In the genomic region with DNA sequence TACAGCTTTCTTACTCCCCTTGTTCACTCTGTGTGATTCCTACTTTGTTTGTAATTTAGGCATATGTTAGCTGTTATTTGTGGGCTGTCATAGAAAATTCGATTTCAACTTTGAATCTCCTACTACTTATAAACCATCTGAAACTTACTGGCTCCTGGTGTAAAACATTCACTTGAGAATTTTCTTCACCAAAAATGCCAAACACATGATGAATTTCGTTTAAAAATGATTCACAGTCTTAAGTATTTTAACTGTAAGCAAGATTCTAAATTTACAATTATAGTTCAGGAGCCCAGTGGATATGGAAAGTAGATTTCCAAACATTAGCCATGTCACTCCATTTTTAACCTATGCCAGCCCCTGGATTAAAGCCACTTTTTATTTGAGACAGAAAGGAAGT, we compare ENCODE assay signal across 1 cellular context.
A peak's percentile ranks its signal among the peaks of the same experiment; 100 is the strongest.
TF ChIP-seq lines count a peak whose summit lies in the region.

No MANE protein-coding gene starts in this region.

TF ChIP-seq in K562, 482 proteins besides CTCF, POLR2A, EP300 and RAD21 (continued from another document and continues in another):
- TF ChIP-seq ARID3B (CRISPR knock-in tag; IDR thresholded peaks at IDR 0.05; ENCODE audit: borderline replicate concordance) = no peak
- TF ChIP-seq, protein P1, sequence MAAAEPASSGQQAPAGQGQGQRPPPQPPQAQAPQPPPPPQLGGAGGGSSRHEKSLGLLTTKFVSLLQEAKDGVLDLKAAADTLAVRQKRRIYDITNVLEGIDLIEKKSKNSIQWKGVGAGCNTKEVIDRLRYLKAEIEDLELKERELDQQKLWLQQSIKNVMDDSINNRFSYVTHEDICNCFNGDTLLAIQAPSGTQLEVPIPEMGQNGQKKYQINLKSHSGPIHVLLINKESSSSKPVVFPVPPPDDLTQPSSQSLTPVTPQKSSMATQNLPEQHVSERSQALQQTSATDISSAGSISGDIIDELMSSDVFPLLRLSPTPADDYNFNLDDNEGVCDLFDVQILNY (CRISPR knock-in tag; IDR thresholded peaks at IDR 0.05) = no peak
- peak; percentile 69; the same call in 1 of the 2 replicates for TF ChIP-seq ZSCAN29 (IDR thresholded peaks at IDR 0.05)
- TF ChIP-seq NCOR1 (IDR thresholded peaks at IDR 0.05) = no peak
- TF ChIP-seq ZNF830 (CRISPR knock-in tag; IDR thresholded peaks at IDR 0.05) = no peak
- TF ChIP-seq SMARCA4 (IDR thresholded peaks at IDR 0.05) = 0 out of 2 replicates have a peak, but pooled peaks have one; percentile 26
- TF ChIP-seq ARID1B (IDR thresholded peaks at IDR 0.05) = no peak
- TF ChIP-seq RNF2 (IDR thresholded peaks at IDR 0.05) = no peak
- TF ChIP-seq, protein P2, sequence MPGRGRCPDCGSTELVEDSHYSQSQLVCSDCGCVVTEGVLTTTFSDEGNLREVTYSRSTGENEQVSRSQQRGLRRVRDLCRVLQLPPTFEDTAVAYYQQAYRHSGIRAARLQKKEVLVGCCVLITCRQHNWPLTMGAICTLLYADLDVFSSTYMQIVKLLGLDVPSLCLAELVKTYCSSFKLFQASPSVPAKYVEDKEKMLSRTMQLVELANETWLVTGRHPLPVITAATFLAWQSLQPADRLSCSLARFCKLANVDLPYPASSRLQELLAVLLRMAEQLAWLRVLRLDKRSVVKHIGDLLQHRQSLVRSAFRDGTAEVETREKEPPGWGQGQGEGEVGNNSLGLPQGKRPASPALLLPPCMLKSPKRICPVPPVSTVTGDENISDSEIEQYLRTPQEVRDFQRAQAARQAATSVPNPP (IDR thresholded peaks at IDR 0.05; ENCODE audit: borderline replicate concordance, insufficient read depth, insufficient read length) = no peak
- TF ChIP-seq, protein P3, sequence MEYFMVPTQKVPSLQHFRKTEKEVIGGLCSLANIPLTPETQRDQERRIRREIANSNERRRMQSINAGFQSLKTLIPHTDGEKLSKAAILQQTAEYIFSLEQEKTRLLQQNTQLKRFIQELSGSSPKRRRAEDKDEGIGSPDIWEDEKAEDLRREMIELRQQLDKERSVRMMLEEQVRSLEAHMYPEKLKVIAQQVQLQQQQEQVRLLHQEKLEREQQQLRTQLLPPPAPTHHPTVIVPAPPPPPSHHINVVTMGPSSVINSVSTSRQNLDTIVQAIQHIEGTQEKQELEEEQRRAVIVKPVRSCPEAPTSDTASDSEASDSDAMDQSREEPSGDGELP (CRISPR knock-in tag; IDR thresholded peaks at IDR 0.05; ENCODE audit: borderline replicate concordance) = no peak
- TF ChIP-seq, protein P4, sequence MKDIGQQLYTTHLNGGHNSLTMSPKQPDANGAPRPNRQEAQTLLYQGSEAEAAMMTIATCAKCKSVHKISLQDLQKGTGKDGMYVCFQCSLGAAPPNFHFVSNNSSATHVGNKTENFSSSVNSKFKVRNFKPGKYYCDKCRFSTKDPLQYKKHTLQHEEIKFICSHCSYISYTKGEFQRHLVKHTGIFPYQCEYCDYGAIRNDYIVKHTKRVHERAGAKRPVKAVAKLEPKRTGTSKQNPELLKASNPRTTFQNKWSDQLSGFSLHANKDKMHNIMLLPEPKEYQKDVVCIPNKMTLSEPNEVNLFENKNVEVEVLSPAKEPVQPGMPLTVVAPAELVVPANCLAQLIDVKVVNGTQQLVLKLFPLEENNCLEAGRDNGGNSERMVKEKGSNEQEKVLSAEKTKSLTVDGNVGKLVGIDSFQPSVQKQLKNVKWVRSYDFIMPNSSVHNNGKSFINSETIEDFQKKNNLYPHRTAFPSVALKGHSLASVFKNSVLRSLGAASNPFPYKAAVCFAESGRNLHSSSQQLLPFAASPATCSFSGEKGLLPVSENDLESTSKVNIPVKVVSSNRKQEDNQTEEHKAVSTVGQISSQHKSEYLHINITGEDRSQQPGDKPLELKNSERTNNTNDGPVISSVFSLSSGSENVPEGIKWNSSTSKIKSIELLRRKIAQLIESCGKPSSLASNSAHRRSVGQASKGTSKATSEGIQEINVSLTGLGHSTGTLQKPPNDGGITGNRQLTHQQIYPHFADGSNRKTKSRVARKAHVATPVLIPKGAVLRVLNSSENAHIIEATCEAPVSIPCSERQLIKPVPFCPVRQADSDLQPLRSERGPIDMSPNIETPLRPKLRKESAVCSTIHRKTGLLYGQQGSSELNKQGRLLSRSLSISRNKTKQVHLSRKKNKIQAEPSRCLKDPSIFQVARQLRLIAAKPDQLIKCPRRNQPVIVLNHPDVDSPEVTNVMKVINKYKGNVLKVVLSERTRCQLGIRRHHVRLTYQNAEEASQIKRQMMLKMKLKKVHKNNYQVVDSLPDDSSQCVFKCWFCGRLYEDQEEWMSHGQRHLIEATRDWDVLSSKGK (CRISPR knock-in tag; IDR thresholded peaks at IDR 0.05) = no peak
- 0 out of 2 replicates have a peak, but pooled peaks have one; percentile 18 for TF ChIP-seq ZNF507 (tag; conservative IDR thresholded peaks at IDR 0.05)
- TF ChIP-seq, protein P5, sequence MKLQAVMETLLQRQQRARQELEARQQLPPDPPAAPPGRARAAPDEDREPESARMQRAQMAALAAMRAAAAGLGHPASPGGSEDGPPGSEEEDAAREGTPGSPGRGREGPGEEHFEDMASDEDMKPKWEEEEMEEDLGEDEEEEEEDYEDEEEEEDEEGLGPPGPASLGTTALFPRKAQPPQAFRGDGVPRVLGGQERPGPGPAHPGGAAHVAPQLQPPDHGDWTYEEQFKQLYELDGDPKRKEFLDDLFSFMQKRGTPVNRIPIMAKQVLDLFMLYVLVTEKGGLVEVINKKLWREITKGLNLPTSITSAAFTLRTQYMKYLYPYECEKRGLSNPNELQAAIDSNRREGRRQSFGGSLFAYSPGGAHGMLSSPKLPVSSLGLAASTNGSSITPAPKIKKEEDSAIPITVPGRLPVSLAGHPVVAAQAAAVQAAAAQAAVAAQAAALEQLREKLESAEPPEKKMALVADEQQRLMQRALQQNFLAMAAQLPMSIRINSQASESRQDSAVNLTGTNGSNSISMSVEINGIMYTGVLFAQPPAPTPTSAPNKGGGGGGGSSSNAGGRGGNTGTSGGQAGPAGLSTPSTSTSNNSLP (IDR thresholded peaks at IDR 0.05; ENCODE audit: borderline replicate concordance, low read depth, low read length) = no peak; the same call in 1 of the 2 replicates
- TF ChIP-seq, protein P6, sequence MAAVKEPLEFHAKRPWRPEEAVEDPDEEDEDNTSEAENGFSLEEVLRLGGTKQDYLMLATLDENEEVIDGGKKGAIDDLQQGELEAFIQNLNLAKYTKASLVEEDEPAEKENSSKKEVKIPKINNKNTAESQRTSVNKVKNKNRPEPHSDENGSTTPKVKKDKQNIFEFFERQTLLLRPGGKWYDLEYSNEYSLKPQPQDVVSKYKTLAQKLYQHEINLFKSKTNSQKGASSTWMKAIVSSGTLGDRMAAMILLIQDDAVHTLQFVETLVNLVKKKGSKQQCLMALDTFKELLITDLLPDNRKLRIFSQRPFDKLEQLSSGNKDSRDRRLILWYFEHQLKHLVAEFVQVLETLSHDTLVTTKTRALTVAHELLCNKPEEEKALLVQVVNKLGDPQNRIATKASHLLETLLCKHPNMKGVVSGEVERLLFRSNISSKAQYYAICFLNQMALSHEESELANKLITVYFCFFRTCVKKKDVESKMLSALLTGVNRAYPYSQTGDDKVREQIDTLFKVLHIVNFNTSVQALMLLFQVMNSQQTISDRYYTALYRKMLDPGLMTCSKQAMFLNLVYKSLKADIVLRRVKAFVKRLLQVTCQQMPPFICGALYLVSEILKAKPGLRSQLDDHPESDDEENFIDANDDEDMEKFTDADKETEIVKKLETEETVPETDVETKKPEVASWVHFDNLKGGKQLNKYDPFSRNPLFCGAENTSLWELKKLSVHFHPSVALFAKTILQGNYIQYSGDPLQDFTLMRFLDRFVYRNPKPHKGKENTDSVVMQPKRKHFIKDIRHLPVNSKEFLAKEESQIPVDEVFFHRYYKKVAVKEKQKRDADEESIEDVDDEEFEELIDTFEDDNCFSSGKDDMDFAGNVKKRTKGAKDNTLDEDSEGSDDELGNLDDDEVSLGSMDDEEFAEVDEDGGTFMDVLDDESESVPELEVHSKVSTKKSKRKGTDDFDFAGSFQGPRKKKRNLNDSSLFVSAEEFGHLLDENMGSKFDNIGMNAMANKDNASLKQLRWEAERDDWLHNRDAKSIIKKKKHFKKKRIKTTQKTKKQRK (IDR thresholded peaks at IDR 0.05; ENCODE audit: borderline replicate concordance, low read depth, low read length) = no peak
- no peak for TF ChIP-seq JUND (IDR thresholded peaks at IDR 0.05; ENCODE audit: borderline replicate concordance, low read depth, low read length)
- no peak for TF ChIP-seq JUND (tag; IDR thresholded peaks at IDR 0.05; ENCODE audit: borderline replicate concordance, low read depth, low read length)
- no peak for TF ChIP-seq CCNT2 (IDR thresholded peaks at IDR 0.05; ENCODE audit: borderline replicate concordance, extremely low read depth, insufficient read length, low read depth, low read length)
- no peak for TF ChIP-seq ARNT (IDR thresholded peaks at IDR 0.05)
- TF ChIP-seq ZNF23 (CRISPR knock-in tag; IDR thresholded peaks at IDR 0.05) = no peak
- no peak for TF ChIP-seq CAMTA2 (CRISPR knock-in tag; conservative IDR thresholded peaks at IDR 0.05)
- TF ChIP-seq CCAR2 (IDR thresholded peaks at IDR 0.05; ENCODE audit: low read depth, low read length) = no peak
- no peak for TF ChIP-seq TSHZ1 (CRISPR knock-in tag; IDR thresholded peaks at IDR 0.05)
- TF ChIP-seq, protein P7, sequence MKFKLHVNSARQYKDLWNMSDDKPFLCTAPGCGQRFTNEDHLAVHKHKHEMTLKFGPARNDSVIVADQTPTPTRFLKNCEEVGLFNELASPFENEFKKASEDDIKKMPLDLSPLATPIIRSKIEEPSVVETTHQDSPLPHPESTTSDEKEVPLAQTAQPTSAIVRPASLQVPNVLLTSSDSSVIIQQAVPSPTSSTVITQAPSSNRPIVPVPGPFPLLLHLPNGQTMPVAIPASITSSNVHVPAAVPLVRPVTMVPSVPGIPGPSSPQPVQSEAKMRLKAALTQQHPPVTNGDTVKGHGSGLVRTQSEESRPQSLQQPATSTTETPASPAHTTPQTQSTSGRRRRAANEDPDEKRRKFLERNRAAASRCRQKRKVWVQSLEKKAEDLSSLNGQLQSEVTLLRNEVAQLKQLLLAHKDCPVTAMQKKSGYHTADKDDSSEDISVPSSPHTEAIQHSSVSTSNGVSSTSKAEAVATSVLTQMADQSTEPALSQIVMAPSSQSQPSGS (CRISPR knock-in tag; IDR thresholded peaks at IDR 0.05) = no peak
- no peak; the same call in 1 of the 2 replicates for TF ChIP-seq ZNF134 (CRISPR knock-in tag; conservative IDR thresholded peaks at IDR 0.05)
- TF ChIP-seq BHLHE40 (IDR thresholded peaks at IDR 0.05; ENCODE audit: low read length) = no peak
- TF ChIP-seq, protein P8, sequence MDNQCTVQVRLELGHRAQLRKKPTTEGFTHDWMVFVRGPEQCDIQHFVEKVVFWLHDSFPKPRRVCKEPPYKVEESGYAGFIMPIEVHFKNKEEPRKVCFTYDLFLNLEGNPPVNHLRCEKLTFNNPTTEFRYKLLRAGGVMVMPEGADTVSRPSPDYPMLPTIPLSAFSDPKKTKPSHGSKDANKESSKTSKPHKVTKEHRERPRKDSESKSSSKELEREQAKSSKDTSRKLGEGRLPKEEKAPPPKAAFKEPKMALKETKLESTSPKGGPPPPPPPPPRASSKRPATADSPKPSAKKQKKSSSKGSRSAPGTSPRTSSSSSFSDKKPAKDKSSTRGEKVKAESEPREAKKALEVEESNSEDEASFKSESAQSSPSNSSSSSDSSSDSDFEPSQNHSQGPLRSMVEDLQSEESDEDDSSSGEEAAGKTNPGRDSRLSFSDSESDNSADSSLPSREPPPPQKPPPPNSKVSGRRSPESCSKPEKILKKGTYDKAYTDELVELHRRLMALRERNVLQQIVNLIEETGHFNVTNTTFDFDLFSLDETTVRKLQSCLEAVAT (IDR thresholded peaks at IDR 0.05) = peak; percentile 91 to 93
- TF ChIP-seq CSDE1 (IDR thresholded peaks at IDR 0.05) = no peak
- TF ChIP-seq NFYB (IDR thresholded peaks at IDR 0.05; ENCODE audit: extremely low read depth, insufficient read length) = no peak
- TF ChIP-seq CHCHD3 (CRISPR knock-in tag; IDR thresholded peaks at IDR 0.05) = no peak
- no peak for TF ChIP-seq NR2C2 (CRISPR knock-in tag; IDR thresholded peaks at IDR 0.05)
- no peak; the same call in 1 of the 2 replicates for TF ChIP-seq NR2C2 (tag; IDR thresholded peaks at IDR 0.05)
- no peak for TF ChIP-seq CHD4 (IDR thresholded peaks at IDR 0.05; ENCODE audit: insufficient read depth, insufficient replicate concordance, low read depth, low read length, poor library complexity, severe bottlenecking)
- no peak for TF ChIP-seq TBP (optimal IDR thresholded peaks at IDR 0.05; ENCODE audit: low read depth, low read length)
- TF ChIP-seq PREB (CRISPR knock-in tag; IDR thresholded peaks at IDR 0.05) = no peak
- peak; percentile 49; the same call in 1 of the 2 replicates for TF ChIP-seq TRIM28 (IDR thresholded peaks at IDR 0.05)
